ENCODE assay signal across 4 cellular contexts in the genomic region with DNA sequence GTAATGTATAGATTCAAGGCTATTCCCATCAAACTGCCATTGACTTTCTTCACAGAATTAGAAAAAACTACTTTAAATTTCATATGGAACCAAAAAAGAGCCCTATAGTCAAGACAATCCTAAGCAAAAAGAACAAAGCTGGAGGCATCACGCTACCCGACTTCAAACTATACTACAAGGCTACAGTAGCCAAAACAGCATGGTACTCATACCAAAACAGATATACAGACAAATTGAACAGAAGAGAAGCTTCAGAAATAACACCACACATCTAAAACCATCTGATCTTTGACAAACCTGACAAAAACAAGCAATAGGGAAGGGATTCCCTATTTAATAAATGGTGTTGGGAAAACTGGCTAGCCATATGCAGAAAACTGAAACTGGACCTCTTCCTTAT. TPM values are rescaled to one million over a fixed set of nuclear protein-coding genes. Genes with fewer than 3 reads are reported as not detected.
DNase-seq lines count a peak whose midpoint lies in the region; FAIRE-seq and TF ChIP-seq lines count a peak whose summit lies in the region.
"Not testable (repeated sequence)": the region's sequence is repeated elsewhere in the genome, so short reads cannot be mapped to it uniquely, and the experiment has no call there.
"Had no signal": no experiment of that assay in that cellular context is flagged by ENCODE, and none has a peak within 500 bp of the region (broad histone marks: within the 10 kb centered on the region; RNA-seq: fewer than 3 reads in every experiment).

No MANE protein-coding gene starts in this region.

- peaks cover 66% of the 10 kb centered on the region for H3K9me3 Mint-ChIP-seq in astrocyte (ENCODE audit: unreplicated experiment)

- H3K4me3 Mint-ChIP-seq in astrocyte (ENCODE audit: unreplicated experiment) = peak overlapping the region; percentile 71

- POLR2A ChIA-PET in HEK293 (lab: Yijun Ruan, JAX) = not testable (repeated sequence)

- not testable (repeated sequence) for H2AFZ ChIP-seq in astrocyte (ENCODE audit: low read depth, low read length)

- FAIRE-seq in astrocyte (lab: Jason Lieb, UNC) = not testable (repeated sequence)

- DNase-seq in astrocyte (ENCODE audit: low read depth) = not testable (repeated sequence)

- not testable (repeated sequence) for H3K4me1 Mint-ChIP-seq in astrocyte (ENCODE audit: low read depth, unreplicated experiment)

- CTCF ChIA-PET in HEK293 (lab: Yijun Ruan, JAX) = interaction anchor here (0.6 kb wide), 1 partner anchor 42 kb away, joined by 3 read pairs; no protein-coding TSS in a partner anchor

- H3K27ac ChIP-seq in HEK293 (ENCODE audit: extremely low read depth, low read depth, low read length); astrocyte (ENCODE audit: low read depth, low read length): not testable (repeated sequence)

- H3K27ac Mint-ChIP-seq in astrocyte (ENCODE audit: unreplicated experiment) = not testable (repeated sequence)

- not testable (repeated sequence) for H3K27me3 Mint-ChIP-seq in astrocyte (ENCODE audit: low read depth, unreplicated experiment)

- H3K9ac ChIP-seq in astrocyte (ENCODE audit: low read length) = not testable (repeated sequence)

- H3K9me3 ChIP-seq in HEK293 (ENCODE audit: control insufficient read depth, insufficient read depth, low read depth, low read length) = peaks cover 83% of the 10 kb centered on the region
- peaks cover 22% of the 10 kb centered on the region for H3K9me3 ChIP-seq in astrocyte (ENCODE audit: insufficient read depth, low read depth, low read length)

- peaks cover 0 to 43% of the 10 kb centered on the region in 2 experiments; a peak in 2 of 3 replicates for H3K36me3 ChIP-seq in HEK293 (ENCODE audit: control insufficient read depth in 2 of 2, insufficient read depth in 1 of 2, low read length in 2 of 2)
- not testable (repeated sequence) for H3K36me3 ChIP-seq in astrocyte (ENCODE audit: insufficient read depth, low read length)

- H3K36me3 Mint-ChIP-seq in astrocyte (ENCODE audit: low read depth, unreplicated experiment) = peaks cover 32% of the 10 kb centered on the region

- H3K79me2 ChIP-seq in astrocyte (ENCODE audit: insufficient read depth, low read length) = not testable (repeated sequence)

- not testable (repeated sequence) for H3K27me3 ChIP-seq in astrocyte (ENCODE audit: insufficient read depth, low read length)

- TF ChIP-seq CTCF in HEK293 (tag by site-specific recombination; IDR thresholded peaks at IDR 0.05); astrocyte (IDR thresholded peaks at IDR 0.05; ENCODE audit: insufficient read depth, low read depth, low read length): not testable (repeated sequence)

- not testable (repeated sequence) for H3K4me1 ChIP-seq in HEK293 (ENCODE audit: control insufficient read depth, insufficient read depth, low read length); astrocyte (ENCODE audit: insufficient read depth, low read length)

- H4K20me1 ChIP-seq in astrocyte (ENCODE audit: insufficient read depth, low read length) = not testable (repeated sequence)

- not testable (repeated sequence) for H3K4me3 ChIP-seq in HEK293 (ENCODE audit: low read depth, low read length); astrocyte (ENCODE audit: insufficient read depth, low read depth, low read length)

- H3K4me2 ChIP-seq in astrocyte (ENCODE audit: low read length) = not testable (repeated sequence)

TF ChIP-seq in HEK293, 187 proteins besides CTCF, POLR2A, EP300 and RAD21:
- TF ChIP-seq, protein P1, sequence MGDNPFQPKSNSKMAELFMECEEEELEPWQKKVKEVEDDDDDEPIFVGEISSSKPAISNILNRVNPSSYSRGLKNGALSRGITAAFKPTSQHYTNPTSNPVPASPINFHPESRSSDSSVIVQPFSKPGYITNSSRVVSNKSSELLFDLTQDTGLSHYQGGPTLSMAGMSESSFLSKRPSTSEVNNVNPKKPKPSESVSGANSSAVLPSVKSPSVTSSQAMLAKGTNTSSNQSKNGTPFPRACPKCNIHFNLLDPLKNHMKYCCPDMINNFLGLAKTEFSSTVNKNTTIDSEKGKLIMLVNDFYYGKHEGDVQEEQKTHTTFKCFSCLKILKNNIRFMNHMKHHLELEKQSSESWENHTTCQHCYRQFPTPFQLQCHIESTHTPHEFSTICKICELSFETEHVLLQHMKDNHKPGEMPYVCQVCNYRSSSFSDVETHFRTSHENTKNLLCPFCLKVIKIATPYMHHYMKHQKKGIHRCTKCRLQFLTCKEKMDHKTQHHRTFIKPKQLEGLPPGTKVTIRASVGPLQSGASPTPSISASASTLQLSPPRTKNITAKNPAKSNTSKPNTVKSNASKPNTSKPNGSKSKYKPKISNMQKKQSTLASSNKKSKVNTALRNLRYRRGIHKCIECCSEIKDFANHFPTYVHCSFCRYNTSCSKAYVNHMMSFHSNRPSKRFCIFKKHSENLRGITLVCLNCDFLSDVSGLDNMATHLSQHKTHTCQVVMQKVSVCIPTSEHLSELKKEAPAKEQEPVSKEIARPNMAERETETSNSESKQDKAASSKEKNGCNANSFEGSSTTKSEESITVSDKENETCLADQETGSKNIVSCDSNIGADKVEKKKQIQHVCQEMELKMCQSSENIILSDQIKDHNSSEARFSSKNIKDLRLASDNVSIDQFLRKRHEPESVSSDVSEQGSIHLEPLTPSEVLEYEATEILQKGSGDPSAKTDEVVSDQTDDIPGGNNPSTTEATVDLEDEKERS (tag by site-specific recombination; IDR thresholded peaks at IDR 0.05) = peak; percentile 93; the same call in 1 of the 2 replicates
- TF ChIP-seq, protein P2, sequence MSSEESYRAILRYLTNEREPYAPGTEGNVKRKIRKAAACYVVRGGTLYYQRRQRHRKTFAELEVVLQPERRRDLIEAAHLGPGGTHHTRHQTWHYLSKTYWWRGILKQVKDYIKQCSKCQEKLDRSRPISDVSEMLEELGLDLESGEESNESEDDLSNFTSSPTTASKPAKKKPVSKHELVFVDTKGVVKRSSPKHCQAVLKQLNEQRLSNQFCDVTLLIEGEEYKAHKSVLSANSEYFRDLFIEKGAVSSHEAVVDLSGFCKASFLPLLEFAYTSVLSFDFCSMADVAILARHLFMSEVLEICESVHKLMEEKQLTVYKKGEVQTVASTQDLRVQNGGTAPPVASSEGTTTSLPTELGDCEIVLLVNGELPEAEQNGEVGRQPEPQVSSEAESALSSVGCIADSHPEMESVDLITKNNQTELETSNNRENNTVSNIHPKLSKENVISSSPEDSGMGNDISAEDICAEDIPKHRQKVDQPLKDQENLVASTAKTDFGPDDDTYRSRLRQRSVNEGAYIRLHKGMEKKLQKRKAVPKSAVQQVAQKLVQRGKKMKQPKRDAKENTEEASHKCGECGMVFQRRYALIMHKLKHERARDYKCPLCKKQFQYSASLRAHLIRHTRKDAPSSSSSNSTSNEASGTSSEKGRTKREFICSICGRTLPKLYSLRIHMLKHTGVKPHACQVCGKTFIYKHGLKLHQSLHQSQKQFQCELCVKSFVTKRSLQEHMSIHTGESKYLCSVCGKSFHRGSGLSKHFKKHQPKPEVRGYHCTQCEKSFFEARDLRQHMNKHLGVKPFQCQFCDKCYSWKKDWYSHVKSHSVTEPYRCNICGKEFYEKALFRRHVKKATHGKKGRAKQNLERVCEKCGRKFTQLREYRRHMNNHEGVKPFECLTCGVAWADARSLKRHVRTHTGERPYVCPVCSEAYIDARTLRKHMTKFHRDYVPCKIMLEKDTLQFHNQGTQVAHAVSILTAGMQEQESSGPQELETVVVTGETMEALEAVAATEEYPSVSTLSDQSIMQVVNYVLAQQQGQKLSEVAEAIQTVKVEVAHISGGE (tag by site-specific recombination; conservative IDR thresholded peaks at IDR 0.05; ENCODE audit: low read depth) = 0 out of 2 replicates have a peak, but pooled peaks have one; percentile 7
- TF ChIP-seq ZNF248 (tag by site-specific recombination; IDR thresholded peaks at IDR 0.05) = 0 out of 2 replicates have a peak, but pooled peaks have one; percentile 9
- TF ChIP-seq ZNF354C (tag by site-specific recombination; IDR thresholded peaks at IDR 0.05; ENCODE audit: borderline replicate concordance, low read depth) = peak; percentile 36; the same call in 1 of the 2 replicates
- TF ChIP-seq ZBTB21 (tag by site-specific recombination; IDR thresholded peaks at IDR 0.05) = peak; percentile 14; the same call in 1 of the 2 replicates
- 0 out of 2 replicates have a peak, but pooled peaks have one; percentile 16 for TF ChIP-seq ZXDB (tag by site-specific recombination; IDR thresholded peaks at IDR 0.05)
TF ChIP-seq in HEK293: peak in this region for 6; not testable (repeated sequence) for 181.

RNA-seq across cellular contexts. Expression of a gene that starts 7.4 kb away (rescaled TPM):
- total RNA-seq in astrocyte = 2.1 and 2.7 TPM in 2 replicates
- total RNA-seq: A172; CD8-positive, alpha-beta T cell had no signal

RNA-seq across cellular contexts. Expression of a gene that starts 40.0 kb away (rescaled TPM):
- 10.7 and 18.2 TPM in 2 replicates for total RNA-seq in astrocyte

RNA-seq across cellular contexts. Expression of a gene that starts 52.5 kb away (rescaled TPM):
- 4.8 and 6.4 TPM in 2 replicates for total RNA-seq in astrocyte
